In the genomic region with DNA sequence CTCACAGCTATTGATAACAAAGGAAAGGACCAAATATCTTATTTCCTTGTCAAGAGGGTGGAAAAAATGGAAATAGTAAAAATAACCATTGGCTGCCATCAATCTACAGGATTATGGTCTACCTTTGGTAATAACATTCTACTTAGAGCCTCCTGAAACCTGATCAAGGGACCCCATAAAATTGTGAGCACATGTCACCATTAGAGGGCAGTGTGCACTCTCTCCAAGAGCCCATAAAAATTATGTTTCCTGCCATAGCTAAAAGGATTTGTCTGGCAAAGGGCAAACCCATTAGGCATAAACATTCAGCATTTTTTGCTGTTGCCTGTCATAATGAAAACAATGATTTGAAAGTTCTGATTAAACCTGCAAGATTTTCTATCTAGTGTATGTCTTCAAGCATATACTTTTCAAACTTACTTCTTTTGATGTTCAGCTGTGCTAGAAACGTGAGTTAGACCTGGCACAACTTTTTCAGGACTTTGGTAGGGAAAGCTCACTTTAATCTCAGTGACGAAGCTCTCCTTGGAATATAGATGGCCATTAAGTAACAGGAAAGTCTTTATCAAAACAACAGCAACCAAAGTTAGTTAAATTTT, we compare ENCODE assay signal across 7 cellular contexts.
DNase-seq lines count a peak whose midpoint lies in the region; ATAC-seq and TF ChIP-seq lines count a peak whose summit lies in the region.

No MANE protein-coding gene starts in this region.

- H3F3A ChIP-seq in PC-9 (ENCODE audit: insufficient read depth, low read depth): no peaks in the 10 kb centered on the region

- H3K27ac Mint-ChIP-seq in activated naive CD4-positive, alpha-beta T cell treated with anti-CD3 and anti-CD28 coated beads, Interleukin-2, amount 50 U/mL, for 24 hours: peak overlapping the region; percentile 41

- no peaks in the 10 kb centered on the region for H3K79me2 ChIP-seq in PC-9 (ENCODE audit: low read depth)

- H3K4me3 Mint-ChIP-seq in activated naive CD4-positive, alpha-beta T cell treated with anti-CD3 and anti-CD28 coated beads, Interleukin-2, amount 50 U/mL, for 24 hours: no peak overlapping the region

- H3K4me1 ChIP-seq in PC-9 (replicated peaks; ENCODE audit: insufficient read depth): no peaks in the 10 kb centered on the region
- H3K4me1 ChIP-seq in cardiac muscle cell (ENCODE audit: low read depth): peaks cover 8% of the 10 kb centered on the region

- POLR2A ChIA-PET in PC-9 (lab: Charles Lee; ENCODE audit: unreplicated experiment): no interaction called here

- H3K27ac ChIP-seq in PC-9 (no peak overlapping the region), cardiac muscle cell (no peak overlapping the region)

- intact Hi-C loops in PC-9 (cut with micrococcal nuclease; ENCODE audit: unreplicated experiment): loop anchor here (2.0 to 5.0 kb wide), 3 partner anchors 67 to 1885 kb away; no protein-coding TSS in a partner anchor

- H3K9me3 Mint-ChIP-seq in activated naive CD4-positive, alpha-beta T cell treated with anti-CD3 and anti-CD28 coated beads, Interleukin-2, amount 50 U/mL, for 24 hours: no peaks in the 10 kb centered on the region

- no TSS peak for BruUV-seq in PC-9 (replicated peaks; lab: Mats Ljungman, UMichigan)

- H2AFZ ChIP-seq in PC-9: no peak overlapping the region

- H3K36me3 ChIP-seq in PC-9 (ENCODE audit: low read depth) (no peaks in the 10 kb centered on the region), cardiac muscle cell (no peaks in the 10 kb centered on the region)

- CTCF ChIA-PET in PC-9 (lab: Charles Lee): interaction anchor here (0.7 kb wide), 1 partner anchor 1889 kb away, joined by 3 read pairs; no protein-coding TSS in a partner anchor

- no peaks in the 10 kb centered on the region for H4K20me1 ChIP-seq in PC-9 (ENCODE audit: insufficient read depth)

- TF ChIP-seq CTCF in GM12864 (IDR thresholded peaks at IDR 0.05; ENCODE audit: low read depth, low read length, missing control alignments) (peak; percentile 72), PC-9 (conservative IDR thresholded peaks at IDR 0.05) (peak; percentile 87), cardiac muscle cell (IDR thresholded peaks at IDR 0.05; ENCODE audit: low read depth, low read length) (peak; percentile 78), retinal pigment epithelial cell (conservative IDR thresholded peaks at IDR 0.05; ENCODE audit: low read depth, low read length) (peak; percentile 79)

- DNase-seq in GM12864 (ENCODE audit: low read depth): peak; percentile 25
- peak; percentile 55 for DNase-seq in LHCN-M2 (ENCODE audit: low read depth)
- peak; percentile 35 to 51 for DNase-seq in PC-9
- peak; percentile 78 to 82 for DNase-seq in cardiac muscle cell (ENCODE audit: low read depth in 1 of 2, low spot score in 1 of 2)
- DNase-seq in retinal pigment epithelial cell (ENCODE audit: low read depth): peak; percentile 19

- H3K9me3 ChIP-seq in PC-9 (ENCODE audit: insufficient read depth, low read depth) (no peaks in the 10 kb centered on the region), cardiac muscle cell (ENCODE audit: low read depth) (no peaks in the 10 kb centered on the region)

- H3K4me3 ChIP-seq in GM12864 (ENCODE audit: low read depth, low read length): no peak overlapping the region
- H3K4me3 ChIP-seq in PC-9: no peak overlapping the region
- H3K4me3 ChIP-seq in cardiac muscle cell: no peak overlapping the region
- no peak overlapping the region for H3K4me3 ChIP-seq in retinal pigment epithelial cell (ENCODE audit: low read length)

- H3K4me1 Mint-ChIP-seq in activated naive CD4-positive, alpha-beta T cell treated with anti-CD3 and anti-CD28 coated beads, Interleukin-2, amount 50 U/mL, for 24 hours: peaks cover 47% of the 10 kb centered on the region

- H3K27me3 ChIP-seq in PC-9 (ENCODE audit: insufficient read depth, low read depth) (peaks cover 71% of the 10 kb centered on the region), cardiac muscle cell (no peaks in the 10 kb centered on the region)

- H3K27me3 Mint-ChIP-seq in activated naive CD4-positive, alpha-beta T cell treated with anti-CD3 and anti-CD28 coated beads, Interleukin-2, amount 50 U/mL, for 24 hours: no peaks in the 10 kb centered on the region

- H3K4me2 ChIP-seq in PC-9: no peak overlapping the region

- ATAC-seq in HG03442 (IDR thresholded peaks at IDR 0.05; ENCODE audit: unreplicated experiment): no peak

- H3K9me2 ChIP-seq in PC-9 (ENCODE audit: insufficient read depth): no peaks in the 10 kb centered on the region

- H3K36me3 Mint-ChIP-seq in activated naive CD4-positive, alpha-beta T cell treated with anti-CD3 and anti-CD28 coated beads, Interleukin-2, amount 50 U/mL, for 24 hours: no peaks in the 10 kb centered on the region

Comparison
In these comparisons a context has a peak if more than half of its experiments do, and no peak if none do; other contexts are left out.
1. DNase-seq: peak in every context shown above with its lines; median percentile 80 in cardiac muscle cell; 55 in LHCN-M2; 43 in PC-9; 25 in GM12864; 19 in retinal pigment epithelial cell.